Comparison of ENCODE assay signal across 19 cellular contexts in genomic region chr6:106805017-106805335, GRCh38.
A peak's percentile ranks its signal among the peaks of the same experiment; 100 is the strongest.
DNase-seq lines count a peak whose midpoint lies in the region; ATAC-seq and TF ChIP-seq lines count a peak whose summit lies in the region.
"Had no signal": no experiment of that assay in that cellular context is flagged by ENCODE, and none has a peak within 500 bp of the region (broad histone marks: within the 10 kb centered on the region; RNA-seq: fewer than 3 reads in every experiment).

No MANE protein-coding gene starts in this region.

- H3K4me3 Mint-ChIP-seq in GM23338: no peak overlapping the region
- H3K4me3 Mint-ChIP-seq in neural progenitor cell: no peak overlapping the region
- H3K4me3 Mint-ChIP-seq: CD14-positive monocyte had no signal

- H3K23ac ChIP-seq in mesenchymal stem cell (ENCODE audit: low read length in 2 of 2): no peak overlapping the region

- H3K4me2 ChIP-seq in GM23338: no peak overlapping the region
- H3K4me2 ChIP-seq in neural progenitor cell: peak overlapping the region; percentile 65
- no peak overlapping the region for H3K4me2 ChIP-seq in mesenchymal stem cell (ENCODE audit: low read length, poor library complexity, severe bottlenecking)

- intact Hi-C loops in body of pancreas (cut with DNase I): loop anchor here (10.0 kb wide), 1 partner anchor 160 kb away; no protein-coding TSS in a partner anchor

- H3K14ac ChIP-seq in mesenchymal stem cell (ENCODE audit: low read length in 2 of 2): no peak overlapping the region

- H3K27me3 Mint-ChIP-seq in GM23338 (ENCODE audit: insufficient read depth, low read depth, poor library complexity) (peaks cover 8% of the 10 kb centered on the region), neural progenitor cell (ENCODE audit: insufficient read depth, low read depth) (peaks cover 9% of the 10 kb centered on the region)

- no peak overlapping the region for H2AK5ac ChIP-seq in mesenchymal stem cell (ENCODE audit: low read length, severe bottlenecking)

- H2BK5ac ChIP-seq in mesenchymal stem cell (ENCODE audit: low read depth, low read length, poor library complexity, severe bottlenecking): no peak overlapping the region

- H3K4me1 ChIP-seq in GM23338 (ENCODE audit: insufficient read depth) (peaks cover 26% of the 10 kb centered on the region), body of pancreas (peaks cover 43% of the 10 kb centered on the region), neural progenitor cell (peaks cover 15% of the 10 kb centered on the region), mesenchymal stem cell (ENCODE audit: control insufficient read depth, insufficient read depth, low read depth, low read length) (peaks cover 15% of the 10 kb centered on the region)

- H3K9me3 Mint-ChIP-seq in GM23338 (peaks cover 53% of the 10 kb centered on the region), neural progenitor cell (peaks cover 18% of the 10 kb centered on the region)

- H3K9me3 ChIP-seq in body of pancreas (peaks cover 0 to 19% (median 2%) of the 10 kb centered on the region in 3 donors), neural progenitor cell (ENCODE audit: low read depth) (peaks cover 1% of the 10 kb centered on the region), mesenchymal stem cell (ENCODE audit: control insufficient read depth, low read length) (peaks cover 20% of the 10 kb centered on the region)

- no peak overlapping the region for H2BK12ac ChIP-seq in mesenchymal stem cell (ENCODE audit: low read length in 2 of 2)

- 0 out of 2 replicates have a peak, but pooled peaks cover 2% of the 10 kb centered on the region for H3K9me2 ChIP-seq in GM23338 (ENCODE audit: insufficient read depth)

- H3K9ac ChIP-seq in neural progenitor cell (no peak overlapping the region), mesenchymal stem cell (ENCODE audit: low read length) (no peak overlapping the region)

- ATAC-seq in GM23338: no peak
- ATAC-seq in body of pancreas: no peak
- ATAC-seq in HG02840 (IDR thresholded peaks at IDR 0.05; ENCODE audit: low FRiP score, unreplicated experiment): no peak
- ATAC-seq: HCT116, HepG2 had no signal

- no peak overlapping the region for H3K4ac ChIP-seq in mesenchymal stem cell (ENCODE audit: low read depth in 1 of 2, low read length in 2 of 2)

- 69 to 72% methylated on average over 1 of the region's 1 CpG for WGBS in body of pancreas, 2 donors
- 83% methylated on average over 1 of the region's 1 CpG for WGBS in mesenchymal stem cell

- H3K27me3 ChIP-seq in GM23338 (ENCODE audit: insufficient read depth) (no peaks in the 10 kb centered on the region), body of pancreas (no peaks in the 10 kb centered on the region), neural progenitor cell (no peaks in the 10 kb centered on the region), mesenchymal stem cell (ENCODE audit: control insufficient read depth in 1 of 2, insufficient read depth in 1 of 2, low read length in 2 of 2) (peaks cover 15 to 35% of the 10 kb centered on the region in 2 experiments)
- H3K27me3 ChIP-seq: SJCRH30 had no signal

- no peak overlapping the region for H2BK15ac ChIP-seq in mesenchymal stem cell (ENCODE audit: low read depth, poor library complexity, severe bottlenecking)

- H3K4me3 ChIP-seq in GM23338 (no peak overlapping the region), body of pancreas (no peak overlapping the region), neural progenitor cell (no peak overlapping the region), mesenchymal stem cell (ENCODE audit: insufficient read depth in 1 of 2, low read depth in 1 of 2, low read length in 2 of 2) (no peak overlapping the region)
- H3K4me3 ChIP-seq: SJCRH30 had no signal

- H2AFZ ChIP-seq in GM23338 (no peak overlapping the region), neural progenitor cell (replicated peaks) (no peak overlapping the region), mesenchymal stem cell (ENCODE audit: low read depth, low read length) (no peak overlapping the region)

- no peak overlapping the region for H4K91ac ChIP-seq in mesenchymal stem cell (ENCODE audit: low read length)

- H3K27ac Mint-ChIP-seq in GM23338 (peak overlapping the region; percentile 96), neural progenitor cell (no peak overlapping the region)
- H3K27ac Mint-ChIP-seq: CD14-positive monocyte had no signal

- no peak overlapping the region for H4K8ac ChIP-seq in mesenchymal stem cell (ENCODE audit: low read length)

- DNase-seq in GM23338 (ENCODE audit: low spot score): no peak
- DNase-seq in OCI-M1 (lab: John Stamatoyannopoulos, UW): peak; percentile 68
- DNase-seq in body of pancreas: no peak
- DNase-seq in neural progenitor cell (ENCODE audit: low spot score): no peak
- no peak for DNase-seq in mesenchymal stem cell
- no peak for DNase-seq in activated CD8-positive, alpha-beta memory T cell treated with anti-CD3 and anti-CD28 coated beads for 24 hours
- no peak for DNase-seq in stimulated activated naive CD4-positive, alpha-beta T cell (lab: John Stamatoyannopoulos, UW)
- DNase-seq: 8988T, KBM-7, MV-4-11, NCI-H1417, NCI-H187 treated with DMSO at 0.1 percent for 48 hours, NCI-H345, NCI-H524 treated with DMSO at 0.1 percent for 48 hours, SJCRH30 had no signal

- no peaks in the 10 kb centered on the region for H3K79me1 ChIP-seq in mesenchymal stem cell (replicated peaks; ENCODE audit: low read length, poor library complexity, severe bottlenecking)

- no peak overlapping the region for H3K18ac ChIP-seq in mesenchymal stem cell (ENCODE audit: low read depth in 1 of 2, low read length in 2 of 2)

- H3K27ac ChIP-seq in GM23338 (ENCODE audit: low read depth) (peak overlapping the region; percentile 67; the same call in 1 of the 2 replicates), body of pancreas (peak overlapping the region in 3 of 4 donors; percentile 35 to 69 (median 54)), neural progenitor cell (no peak overlapping the region), mesenchymal stem cell (ENCODE audit: low read length, poor library complexity, severe bottlenecking) (no peak overlapping the region)
- H3K27ac ChIP-seq: SJCRH30 had no signal

- H3F3A ChIP-seq in GM23338 (replicated peaks; ENCODE audit: low read depth): 0 out of 2 replicates have a peak, but pooled peaks cover 2% of the 10 kb centered on the region
- H3F3A ChIP-seq in neural progenitor cell (ENCODE audit: low read depth): no peaks in the 10 kb centered on the region

- H3K4me1 Mint-ChIP-seq in GM23338 (peaks cover 46% of the 10 kb centered on the region), neural progenitor cell (peaks cover 46% of the 10 kb centered on the region)
- H3K4me1 Mint-ChIP-seq: CD14-positive monocyte had no signal

- no peaks in the 10 kb centered on the region for H3K79me2 ChIP-seq in GM23338 (replicated peaks; ENCODE audit: insufficient read depth)
- H3K79me2 ChIP-seq in neural progenitor cell (ENCODE audit: low read depth): no peaks in the 10 kb centered on the region

- H2BK120ac ChIP-seq in mesenchymal stem cell (ENCODE audit: low read depth, low read length): no peak overlapping the region

- H3K36me3 Mint-ChIP-seq in GM23338 (ENCODE audit: low read depth): peaks cover 55% of the 10 kb centered on the region
- H3K36me3 Mint-ChIP-seq in neural progenitor cell: peaks cover 2% of the 10 kb centered on the region
- H3K36me3 Mint-ChIP-seq: CD14-positive monocyte had no signal

- H4K20me1 ChIP-seq in GM23338 (replicated peaks; ENCODE audit: insufficient read depth) (no peaks in the 10 kb centered on the region), neural progenitor cell (ENCODE audit: low read depth) (no peaks in the 10 kb centered on the region)

- H3K36me3 ChIP-seq in GM23338 (ENCODE audit: insufficient read depth): peaks cover 15% of the 10 kb centered on the region; the same call in 1 of the 2 replicates
- H3K36me3 ChIP-seq in body of pancreas (replicated peaks in 1 of 2; ENCODE audit: insufficient read depth in 1 of 2, low read depth in 2 of 2): no peaks in the 10 kb centered on the region
- no peaks in the 10 kb centered on the region for H3K36me3 ChIP-seq in neural progenitor cell
- no peaks in the 10 kb centered on the region for H3K36me3 ChIP-seq in mesenchymal stem cell (ENCODE audit: control insufficient read depth in 1 of 2, insufficient read depth in 2 of 2, low read depth in 1 of 2, low read length in 2 of 2)
- H3K36me3 ChIP-seq: SJCRH30 had no signal

- no peak for TF ChIP-seq CTCF in GM23338 (conservative IDR thresholded peaks at IDR 0.05; ENCODE audit: low read depth in 2 of 2)
- TF ChIP-seq CTCF in body of pancreas (IDR thresholded peaks at IDR 0.05): no peak
- TF ChIP-seq CTCF in neural progenitor cell (IDR thresholded peaks at IDR 0.05): no peak

- TF ChIP-seq POLR2A in body of pancreas (IDR thresholded peaks at IDR 0.05): no peak

TF ChIP-seq in GM23338, 12 proteins besides CTCF, POLR2A, EP300 and RAD21 (continues in another document):
- TF ChIP-seq JUNB (IDR thresholded peaks at IDR 0.05; ENCODE audit: unreplicated experiment): no peak
- TF ChIP-seq ZNF114 (CRISPR knock-in tag; IDR thresholded peaks at IDR 0.05): no peak
- TF ChIP-seq EZH2 (IDR thresholded peaks at IDR 0.05; ENCODE audit: low read depth, unreplicated experiment): no peak
- TF ChIP-seq REST (IDR thresholded peaks at IDR 0.05; ENCODE audit: unreplicated experiment): no peak
- TF ChIP-seq CREB1 (CRISPR knock-in tag; IDR thresholded peaks at IDR 0.05; ENCODE audit: low read depth): no peak
- no peak for TF ChIP-seq ZNF331 (CRISPR knock-in tag; IDR thresholded peaks at IDR 0.05; ENCODE audit: low read depth)
- no peak for TF ChIP-seq EZH2phosphoT487 (IDR thresholded peaks at IDR 0.05; ENCODE audit: unreplicated experiment)

Comparison
In these comparisons a context has a peak if more than half of its experiments do, and no peak if none do; other contexts are left out.
1. H3K27ac ChIP-seq: peak in GM23338 (single experiment) and body of pancreas (3 of 4); none in neural progenitor cell (single experiment) and mesenchymal stem cell (single experiment).